ENCODE assay signal across 21 cellular contexts in genomic region chr2:128726221-128726620, GRCh38.
A peak's percentile ranks its signal among the peaks of the same experiment; 100 is the strongest.
DNase-seq lines count a peak whose midpoint lies in the region; ATAC-seq, FAIRE-seq and TF ChIP-seq lines count a peak whose summit lies in the region.
"Had no signal": no experiment of that assay in that cellular context is flagged by ENCODE, and none has a peak within 500 bp of the region (broad histone marks: within the 10 kb centered on the region; RNA-seq: fewer than 3 reads in every experiment).

No MANE protein-coding gene starts in this region.

- H3K27me3 Mint-ChIP-seq in MCF 10A (ENCODE audit: insufficient read depth, unreplicated experiment) = no peaks in the 10 kb centered on the region

- H3K27ac ChIP-seq in mammary epithelial cell (ENCODE audit: insufficient read depth, low read depth, low read length) = no peak overlapping the region
- no peak overlapping the region for H3K27ac ChIP-seq in esophagus muscularis mucosa (replicated peaks in 1 of 4)
- H3K27ac ChIP-seq: RWPE1, SK-N-MC had no signal

- H3K4me3 ChIP-seq in mammary epithelial cell (replicated peaks in 1 of 3; ENCODE audit: insufficient read depth in 1 of 3, low read depth in 2 of 3, low read length in 3 of 3) (no peak overlapping the region), esophagus muscularis mucosa (no peak overlapping the region)
- H3K4me3 ChIP-seq: SK-N-MC had no signal

- peaks cover 12% of the 10 kb centered on the region for H3K9me3 Mint-ChIP-seq in MCF 10A (ENCODE audit: unreplicated experiment)

- H3K9ac ChIP-seq in mammary epithelial cell (ENCODE audit: insufficient read depth, low read length) = no peak overlapping the region

- H3K9me3 ChIP-seq in mammary epithelial cell (replicated peaks; ENCODE audit: insufficient read depth, low read length) = no peaks in the 10 kb centered on the region
- H3K9me3 ChIP-seq in esophagus muscularis mucosa = no peaks in the 10 kb centered on the region

- H3K4me1 ChIP-seq in mammary epithelial cell (ENCODE audit: insufficient read depth, low read length) = peaks cover 11% of the 10 kb centered on the region
- no peaks in the 10 kb centered on the region for H3K4me1 ChIP-seq in esophagus muscularis mucosa

- H2AFZ ChIP-seq in mammary epithelial cell (ENCODE audit: low read depth, low read length) = no peak overlapping the region

- dilution Hi-C loops in mammary epithelial cell (cut with HindIII; ENCODE audit: low sequenced_read_pairs) = no loop called here

- no peak overlapping the region for H3K4me3 Mint-ChIP-seq in MCF 10A (ENCODE audit: unreplicated experiment)

- CTCF ChIA-PET in MCF 10A (lab: Yijun Ruan, JAX) (interaction anchor here (0.6 to 2.1 kb wide), 7 partner anchors 10 to 405 kb away, joined by 3 to 11 read pairs (median 5); no protein-coding TSS in a partner anchor), mammary epithelial cell (lab: Charles Lee; ENCODE audit: low non-redundant PET) (no interaction called here)

- POLR2A ChIA-PET in MCF 10A (lab: Yijun Ruan, JAX) = no interaction called here

- BruUV-seq in MCF 10A (replicated peaks; lab: Mats Ljungman, UMichigan) (no TSS peak), mammary epithelial cell (replicated peaks; lab: Mats Ljungman, UMichigan) (no TSS peak)

- WGBS in mammary epithelial cell (ENCODE audit: low coverage, missing lambda C conversion rate) = 64% methylated on average over 2 of the region's 2 CpGs
- WGBS in esophagus muscularis mucosa = 80% methylated on average over 2 of the region's 2 CpGs

- ATAC-seq in HG03565 (IDR thresholded peaks at IDR 0.05; ENCODE audit: unreplicated experiment) = no peak

- H4K20me1 ChIP-seq in mammary epithelial cell (ENCODE audit: insufficient read depth, low read length) = no peaks in the 10 kb centered on the region

- intact Hi-C loops in MCF 10A (cut with micrococcal nuclease) = no loop called here
- intact Hi-C loops in mammary epithelial cell (cut with micrococcal nuclease) = no loop called here
- intact Hi-C loops in esophagus muscularis mucosa (cut with DNase I) = no loop called here

- H3K36me3 Mint-ChIP-seq in MCF 10A (ENCODE audit: insufficient read depth, unreplicated experiment) = no peaks in the 10 kb centered on the region
- H3K36me3 Mint-ChIP-seq: CD4-positive, CD25-positive, alpha-beta regulatory T cell had no signal

- no peak overlapping the region for H3K4me2 ChIP-seq in mammary epithelial cell (ENCODE audit: insufficient read depth, low read depth, low read length)

- in situ Hi-C loops in mammary epithelial cell (cut with MboI; ENCODE audit: low sequenced_read_pairs in 2 of 2) = loop anchor here (25.0 kb wide), 3 partner anchors 414 to 661 kb away; partner anchors contain the start of gene HS6ST1 (in 1 of the 2)

- no peak for TF ChIP-seq CTCF in MCF 10A (IDR thresholded peaks at IDR 0.05; ENCODE audit: unreplicated experiment)
- no peak for TF ChIP-seq CTCF in mammary epithelial cell (conservative IDR thresholded peaks at IDR 0.05 in 1 of 2, IDR thresholded peaks at IDR 0.05 in 1 of 2; ENCODE audit: extremely low read depth in 1 of 2, insufficient read depth in 1 of 2, low read depth in 1 of 2, low read length in 2 of 2)
- no peak for TF ChIP-seq CTCF in esophagus muscularis mucosa (IDR thresholded peaks at IDR 0.05)
- TF ChIP-seq CTCF in D721Med (IDR thresholded peaks at IDR 0.05; ENCODE audit: insufficient read depth, missing control alignments) = no peak

- TF ChIP-seq EP300 in esophagus muscularis mucosa (IDR thresholded peaks at IDR 0.05) = no peak

- peak overlapping the region; percentile 73 for H3K27ac Mint-ChIP-seq in MCF 10A (ENCODE audit: low read depth, unreplicated experiment)
- H3K27ac Mint-ChIP-seq: CD4-positive, CD25-positive, alpha-beta regulatory T cell had no signal

- TF ChIP-seq POLR2A in esophagus muscularis mucosa (IDR thresholded peaks at IDR 0.05; ENCODE audit: low read depth) = no peak

- no peak for FAIRE-seq in D721Med (lab: Jason Lieb, UNC)
- FAIRE-seq: A204.1, GM12892 had no signal

- peaks cover 27% of the 10 kb centered on the region for H3K4me1 Mint-ChIP-seq in MCF 10A (ENCODE audit: insufficient read depth, unreplicated experiment)
- H3K4me1 Mint-ChIP-seq: CD4-positive, CD25-positive, alpha-beta regulatory T cell had no signal

- no peaks in the 10 kb centered on the region for H3K79me2 ChIP-seq in mammary epithelial cell (ENCODE audit: insufficient read depth, low read length)

- DNase-seq in MCF 10A (ENCODE audit: unreplicated experiment) (no peak), mammary epithelial cell (no peak), MV-4-11 (lab: John Stamatoyannopoulos, UW) (peak; percentile 30), esophagus muscularis mucosa (ENCODE audit: extremely low spot score) (peak; percentile 64), D721Med (ENCODE audit: insufficient read length, low spot score) (no peak), GOT3 (lab: John Stamatoyannopoulos, UW) (no peak), retina (no peak)
- DNase-seq: CD4-positive, CD25-positive, alpha-beta regulatory T cell; DMS 273 treated with DMSO at 0.1 percent for 48 hours; DMS79 treated with DMSO at 0.1 percent for 48 hours; NCI-H1694 treated with DMSO at 0.1 percent for 48 hours; NCI-H2081 treated with DMSO at 0.1 percent for 48 hours; NCI-H2171 treated with DMSO at 0.1 percent for 48 hours; NCI-H524 treated with DMSO at 0.1 percent for 48 hours; SHP77 treated with DMSO at 0.1 percent for 48 hours; SW 1271 had no signal

- H3K27me3 ChIP-seq in mammary epithelial cell (ENCODE audit: insufficient read depth, low read length) (peaks cover 6% of the 10 kb centered on the region), esophagus muscularis mucosa (peaks cover 0 to 3% (median 0%) of the 10 kb centered on the region in 4 donors)

- H3K36me3 ChIP-seq in mammary epithelial cell (ENCODE audit: insufficient read depth, low read length) (no peaks in the 10 kb centered on the region), esophagus muscularis mucosa (no peaks in the 10 kb centered on the region)

Comparison
In these comparisons a context has a peak if more than half of its experiments do, and no peak if none do; other contexts are left out.
1. DNase-seq: peak in MV-4-11 (single experiment) and esophagus muscularis mucosa (single experiment); none in MCF 10A (single experiment), mammary epithelial cell (single experiment), D721Med (single experiment), GOT3 (single experiment) and retina (single experiment).